Comparison of ENCODE assay signal across 13 cellular contexts in the genomic region with DNA sequence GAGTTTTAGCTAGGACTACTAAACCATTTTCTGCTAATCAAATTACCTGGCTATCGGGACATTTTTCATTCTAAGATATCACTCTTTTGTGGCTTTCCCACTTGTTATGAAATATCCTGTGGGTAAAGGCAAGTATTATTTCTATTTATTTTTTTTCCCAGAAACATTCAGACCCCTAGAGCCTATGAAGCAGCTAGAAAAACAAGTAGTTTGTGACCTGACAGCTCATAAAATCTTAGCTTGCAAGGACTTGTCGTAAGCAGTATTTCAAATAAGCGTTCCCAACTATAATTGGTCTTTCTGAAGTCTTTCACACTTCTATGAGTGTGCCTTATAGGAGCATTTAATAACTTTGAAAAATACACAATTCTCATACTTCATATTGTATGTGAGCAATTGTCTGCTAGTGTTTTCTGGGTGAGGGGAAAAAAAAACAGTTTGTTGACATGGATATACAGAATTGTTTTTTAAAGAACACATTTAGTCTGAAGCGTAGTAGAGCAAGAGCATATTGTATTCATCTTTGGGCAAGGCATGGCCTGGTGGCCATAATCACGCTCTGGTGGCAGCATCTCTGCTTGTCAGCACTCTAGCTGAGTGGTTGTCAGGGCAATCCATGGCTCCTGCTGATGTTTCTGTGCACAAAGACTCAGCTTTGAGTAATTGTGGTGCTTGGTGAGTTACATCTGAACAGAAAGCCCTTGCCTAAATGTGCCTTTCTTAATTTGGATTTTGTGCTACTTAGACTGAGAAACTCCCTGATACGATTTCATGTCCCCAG. TPM values are rescaled to one million over a fixed set of nuclear protein-coding genes. Genes with fewer than 3 reads are reported as not detected.
A peak's percentile ranks its signal among the peaks of the same experiment; 100 is the strongest.
DNase-seq lines count a peak whose midpoint lies in the region; ATAC-seq lines count a peak whose summit lies in the region.
"Had no signal": no experiment of that assay in that cellular context is flagged by ENCODE, and none has a peak within 500 bp of the region (broad histone marks: within the 10 kb centered on the region; RNA-seq: fewer than 3 reads in every experiment).

No MANE protein-coding gene starts in this region.

- peak overlapping the region; percentile 97 for H3K27ac Mint-ChIP-seq in activated T-cell treated with anti-CD3 and anti-CD28 coated beads, Interleukin-2, amount 50 U/mL, for 24 hours
- H3K27ac Mint-ChIP-seq in activated naive CD8-positive, alpha-beta T cell treated with anti-CD3 and anti-CD28 coated beads, Interleukin-2, amount 50 U/mL, for 24 hours = peak overlapping the region; percentile 0

- H3K36me3 Mint-ChIP-seq in activated T-cell treated with anti-CD3 and anti-CD28 coated beads, Interleukin-2, amount 50 U/mL, for 24 hours (ENCODE audit: low read depth) = peaks cover 56% of the 10 kb centered on the region
- peaks cover 27% of the 10 kb centered on the region for H3K36me3 Mint-ChIP-seq in activated naive CD8-positive, alpha-beta T cell treated with anti-CD3 and anti-CD28 coated beads, Interleukin-2, amount 50 U/mL, for 24 hours (ENCODE audit: low read depth)

- ATAC-seq in activated naive CD8-positive, alpha-beta T cell treated with anti-CD3 and anti-CD28 coated beads, Interleukin-2, amount 50 U/mL, for 24 hours = no peak
- ATAC-seq: pancreas, Right ventricle myocardium inferior had no signal

- DNase-seq in activated T-cell treated with anti-CD3 and anti-CD28 coated beads, Interleukin-2, amount 50 U/mL, for 24 hours = no peak
- DNase-seq in activated T-cell treated with anti-CD3 and anti-CD28 coated beads for 4 hours = no peak
- peak; percentile 67 for DNase-seq in NCI-H69 (lab: John Stamatoyannopoulos, UW)
- DNase-seq in activated naive CD8-positive, alpha-beta T cell treated with anti-CD3 and anti-CD28 coated beads, Interleukin-2, amount 50 U/mL, for 24 hours = no peak
- DNase-seq in pons (ENCODE audit: low spot score) = peak; percentile 33
- no peak for DNase-seq in DMS153 treated with DMSO at 0.1 percent for 48 hours (lab: John Stamatoyannopoulos, UW; ENCODE audit: unreplicated experiment)
- DNase-seq in cardiac septum (ENCODE audit: low spot score) = no peak
- no peak for DNase-seq in G401 (ENCODE audit: low spot score)
- DNase-seq: H7, head of caudate nucleus, NCI-H524, pancreas had no signal

- peak overlapping the region; percentile 87 for H3K4me3 Mint-ChIP-seq in activated T-cell treated with anti-CD3 and anti-CD28 coated beads, Interleukin-2, amount 50 U/mL, for 24 hours
- peak overlapping the region; percentile 91 for H3K4me3 Mint-ChIP-seq in activated naive CD8-positive, alpha-beta T cell treated with anti-CD3 and anti-CD28 coated beads, Interleukin-2, amount 50 U/mL, for 24 hours

- H3K4me1 Mint-ChIP-seq in activated T-cell treated with anti-CD3 and anti-CD28 coated beads, Interleukin-2, amount 50 U/mL, for 24 hours (ENCODE audit: low read depth) = peaks cover 66% of the 10 kb centered on the region
- H3K4me1 Mint-ChIP-seq in activated naive CD8-positive, alpha-beta T cell treated with anti-CD3 and anti-CD28 coated beads, Interleukin-2, amount 50 U/mL, for 24 hours = peaks cover 64% of the 10 kb centered on the region

- in situ Hi-C loops in G401 (cut with HindIII; ENCODE audit: low sequenced_read_pairs) = no loop called here

- no peaks in the 10 kb centered on the region for H3K27me3 Mint-ChIP-seq in activated T-cell treated with anti-CD3 and anti-CD28 coated beads, Interleukin-2, amount 50 U/mL, for 24 hours
- no peaks in the 10 kb centered on the region for H3K27me3 Mint-ChIP-seq in activated naive CD8-positive, alpha-beta T cell treated with anti-CD3 and anti-CD28 coated beads, Interleukin-2, amount 50 U/mL, for 24 hours

- intact Hi-C loops in cardiac septum (cut with DNase I) = loop anchor here (5.0 to 10.0 kb wide), 2 partner anchors 130 to 252 kb away; a partner anchor contains a TSS

- peaks cover 3% of the 10 kb centered on the region for H3K9me3 Mint-ChIP-seq in activated T-cell treated with anti-CD3 and anti-CD28 coated beads, Interleukin-2, amount 50 U/mL, for 24 hours
- H3K9me3 Mint-ChIP-seq in activated naive CD8-positive, alpha-beta T cell treated with anti-CD3 and anti-CD28 coated beads, Interleukin-2, amount 50 U/mL, for 24 hours = no peaks in the 10 kb centered on the region

RNA-seq across cellular contexts. Expression of a gene that starts 2.6 kb away (rescaled TPM):
- 6.6 TPM for total RNA-seq in cardiac septum
- 21.0 and 50.2 TPM in 2 replicates for total RNA-seq in G401 (2014; rRNA removed; shearing (Covaris generic))

Comparison
In these comparisons a context has a peak if more than half of its experiments do, and no peak if none do; other contexts are left out.
1. DNase-seq: peak in NCI-H69 (single experiment) and pons (single experiment); none in activated T-cell treated with anti-CD3 and anti-CD28 coated beads, Interleukin-2, amount 50 U/mL, for 24 hours (single experiment), activated T-cell treated with anti-CD3 and anti-CD28 coated beads for 4 hours (single experiment), activated naive CD8-positive, alpha-beta T cell treated with anti-CD3 and anti-CD28 coated beads, Interleukin-2, amount 50 U/mL, for 24 hours (single experiment), DMS153 treated with DMSO at 0.1 percent for 48 hours (single experiment), cardiac septum (single experiment) and G401 (single experiment).